14 cellular contexts compared by ENCODE assay signal in the genomic region with DNA sequence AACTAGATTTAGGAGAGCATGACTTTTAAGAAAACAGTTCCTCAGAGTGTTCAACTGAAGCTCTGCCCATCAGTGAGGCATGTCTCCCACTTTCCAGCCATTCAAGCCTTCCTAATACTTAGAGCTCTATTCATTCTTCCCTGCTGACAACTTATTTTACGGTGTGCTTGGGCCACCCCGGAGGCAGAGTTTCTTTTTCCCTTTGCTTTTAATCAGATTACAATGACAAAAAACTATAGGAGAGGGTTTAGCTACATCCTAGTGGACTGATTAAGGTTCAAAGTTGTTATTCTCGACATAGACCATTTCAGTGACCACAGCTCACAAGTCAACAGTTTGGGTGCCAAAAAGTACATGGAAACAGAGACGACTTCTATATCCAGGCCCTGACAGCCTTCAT.
DNase-seq lines count a peak whose midpoint lies in the region; ATAC-seq and TF ChIP-seq lines count a peak whose summit lies in the region.
"Had no signal": no experiment of that assay in that cellular context is flagged by ENCODE, and none has a peak within 500 bp of the region (broad histone marks: within the 10 kb centered on the region; RNA-seq: fewer than 3 reads in every experiment).

No MANE protein-coding gene starts in this region.

- no peak overlapping the region for H3K23ac ChIP-seq in IMR-90 (ENCODE audit: low read depth, low read length)

- POLR2A ChIA-PET in IMR-90 (lab: Charles Lee; ENCODE audit: unreplicated experiment) = no interaction called here

- H4K20me1 ChIP-seq in IMR-90 (ENCODE audit: insufficient read depth, low read length) = no peaks in the 10 kb centered on the region
- H4K20me1 ChIP-seq in neural progenitor cell (ENCODE audit: low read depth) = no peaks in the 10 kb centered on the region

- no peak overlapping the region for H2AK9ac ChIP-seq in IMR-90 (replicated peaks; ENCODE audit: low read depth, low read length, poor library complexity)

- H2BK15ac ChIP-seq in IMR-90 (ENCODE audit: low read depth, low read length) = peak overlapping the region; percentile 70; the same call in 1 of the 3 replicates

- TF ChIP-seq RAD21 in IMR-90 (IDR thresholded peaks at IDR 0.05; ENCODE audit: low read length) = no peak

- no CpG with 5 or more reads among the region's 4 CpGs for WGBS in IMR-90 (ENCODE audit: extremely low coverage in 2 of 2, insufficient read length in 1 of 2), 2 experiments
- WGBS in psoas muscle, 3 donors = 64 to 77% (median 66%) methylated on average over 4 of the region's 4 CpGs

- peaks cover 15% of the 10 kb centered on the region for H3K27me3 Mint-ChIP-seq in neural progenitor cell (ENCODE audit: insufficient read depth, low read depth)
- peaks cover 0 to 7% of the 10 kb centered on the region in 2 donors for H3K27me3 Mint-ChIP-seq in stimulated activated naive B cell treated with anti-CD40 and anti-IgM and Interleukin-4, amounts not matched to agents 10 μg/mL and 1 μg/mL and 100 μg/mL, for 72 hours

- no TSS peak for BruUV-seq in IMR-90 (replicated peaks; lab: Mats Ljungman, UMichigan)

- H3K4ac ChIP-seq in IMR-90 (ENCODE audit: low read depth, low read length) = no peak overlapping the region

- no peak overlapping the region; the same call in 1 of the 2 replicates for H4K91ac ChIP-seq in IMR-90 (ENCODE audit: insufficient read depth, low read depth, low read length)

- H3K36me3 ChIP-seq in IMR-90 (ENCODE audit: control insufficient read depth, insufficient read depth, low read length) (no peaks in the 10 kb centered on the region), neural progenitor cell (no peaks in the 10 kb centered on the region), psoas muscle (ENCODE audit: insufficient read depth in 1 of 2, low read depth in 1 of 2) (no peaks in the 10 kb centered on the region)

- H3K79me1 ChIP-seq in IMR-90 (ENCODE audit: low read depth in 1 of 2, low read length in 2 of 2) = no peaks in the 10 kb centered on the region

- peak overlapping the region; percentile 10; the same call in 1 of the 2 replicates for H2BK120ac ChIP-seq in IMR-90 (ENCODE audit: low read depth, low read length)

- H3K36me3 Mint-ChIP-seq in neural progenitor cell = peaks cover 4% of the 10 kb centered on the region
- H3K36me3 Mint-ChIP-seq in stimulated activated naive B cell treated with anti-CD40 and anti-IgM and Interleukin-4, amounts not matched to agents 10 μg/mL and 1 μg/mL and 100 μg/mL, for 72 hours = peaks cover 0 to 3% of the 10 kb centered on the region in 2 donors
- H3K36me3 Mint-ChIP-seq: CD14-positive monocyte; CD8-positive, alpha-beta T cell had no signal

- H3K27ac ChIP-seq in IMR-90 (ENCODE audit: insufficient read depth, low read length) = no peak overlapping the region
- H3K27ac ChIP-seq in neural progenitor cell = no peak overlapping the region
- no peak overlapping the region for H3K27ac ChIP-seq in foreskin keratinocyte
- no peak overlapping the region for H3K27ac ChIP-seq in psoas muscle
- H3K27ac ChIP-seq: A549 had no signal

- H3K9me3 ChIP-seq in IMR-90 (ENCODE audit: control insufficient read depth, insufficient read depth, low read length) = no peaks in the 10 kb centered on the region
- no peaks in the 10 kb centered on the region for H3K9me3 ChIP-seq in neural progenitor cell (ENCODE audit: low read depth)
- no peaks in the 10 kb centered on the region for H3K9me3 ChIP-seq in psoas muscle
- H3K9me3 ChIP-seq: A549 had no signal

- H3K9ac ChIP-seq in IMR-90 (ENCODE audit: low read depth, low read length) (no peak overlapping the region), neural progenitor cell (no peak overlapping the region)

- no peak overlapping the region for H2BK5ac ChIP-seq in IMR-90 (ENCODE audit: low read depth, low read length, poor library complexity, severe bottlenecking)

- H3K9me1 ChIP-seq in IMR-90 (ENCODE audit: insufficient read depth, low read length) = no peaks in the 10 kb centered on the region

- H3K18ac ChIP-seq in IMR-90 (ENCODE audit: low read depth, low read length) = peak overlapping the region; percentile 48; the same call in 1 of the 2 replicates

- ATAC-seq in IMR-90 (ENCODE audit: low read depth) (no peak), HG02852 (IDR thresholded peaks at IDR 0.05; ENCODE audit: unreplicated experiment) (no peak), foreskin keratinocyte (no peak), psoas muscle (no peak)
- ATAC-seq in stimulated activated naive B cell treated with anti-CD40 and anti-IgM and Interleukin-4, amounts not matched to agents 10 μg/mL and 1 μg/mL and 100 μg/mL, for 72 hours (replicated peaks) = no peak
- ATAC-seq: A549; CD8-positive, alpha-beta T cell; HCT116 had no signal

- H2AFZ ChIP-seq in IMR-90 (replicated peaks; ENCODE audit: low read length, poor library complexity) (no peak overlapping the region), neural progenitor cell (replicated peaks) (no peak overlapping the region)

- H3K79me2 ChIP-seq in neural progenitor cell (ENCODE audit: low read depth) = no peaks in the 10 kb centered on the region

- no peak overlapping the region for H3K4me3 ChIP-seq in IMR-90 (ENCODE audit: insufficient read depth, low read depth, low read length)
- H3K4me3 ChIP-seq in neural progenitor cell = no peak overlapping the region
- H3K4me3 ChIP-seq in psoas muscle = no peak overlapping the region
- H3K4me3 ChIP-seq: A549 had no signal

- TF ChIP-seq CTCF in IMR-90 (conservative IDR thresholded peaks at IDR 0.05; ENCODE audit: low read depth, low read length) = no peak
- TF ChIP-seq CTCF in neural progenitor cell (IDR thresholded peaks at IDR 0.05) = no peak
- TF ChIP-seq CTCF in GM13977 (IDR thresholded peaks at IDR 0.05; ENCODE audit: extremely low read depth, insufficient read depth, missing control alignments) = no peak
- TF ChIP-seq CTCF in foreskin keratinocyte (conservative IDR thresholded peaks at IDR 0.05) = no peak
- TF ChIP-seq CTCF in psoas muscle (IDR thresholded peaks at IDR 0.05) = no peak

- no peak overlapping the region for H4K5ac ChIP-seq in IMR-90 (ENCODE audit: low read depth, low read length)

- no peak overlapping the region for H4K8ac ChIP-seq in IMR-90 (ENCODE audit: low read depth in 2 of 2, low read length in 2 of 2)

- dilution Hi-C loops in IMR-90 (cut with HindIII; ENCODE audit: low sequenced_read_pairs, unreplicated experiment) = no loop called here

- no peak overlapping the region for H2AK5ac ChIP-seq in IMR-90 (ENCODE audit: low read depth, low read length)

- H3F3A ChIP-seq in neural progenitor cell (ENCODE audit: low read depth) = no peaks in the 10 kb centered on the region

- no peak overlapping the region for H3K4me3 Mint-ChIP-seq in neural progenitor cell
- H3K4me3 Mint-ChIP-seq in stimulated activated naive B cell treated with anti-CD40 and anti-IgM and Interleukin-4, amounts not matched to agents 10 μg/mL and 1 μg/mL and 100 μg/mL, for 72 hours = no peak overlapping the region
- H3K4me3 Mint-ChIP-seq: CD14-positive monocyte; CD8-positive, alpha-beta T cell had no signal

- H3K56ac ChIP-seq in IMR-90 (ENCODE audit: extremely low read depth, insufficient read depth, low read length) = no peak overlapping the region

- H3K4me1 Mint-ChIP-seq in neural progenitor cell = peaks cover 33% of the 10 kb centered on the region
- H3K4me1 Mint-ChIP-seq in stimulated activated naive B cell treated with anti-CD40 and anti-IgM and Interleukin-4, amounts not matched to agents 10 μg/mL and 1 μg/mL and 100 μg/mL, for 72 hours = peaks cover 12% of the 10 kb centered on the region in 2 donors

- CTCF ChIA-PET in IMR-90 (lab: Yijun Ruan, JAX) = interaction anchor here (0.5 to 0.8 kb wide), 2 partner anchors 40 to 45 kb away, joined by 3 read pairs; no protein-coding TSS in a partner anchor

- peak overlapping the region; percentile 1; the same call in 1 of the 2 replicates for H2BK20ac ChIP-seq in IMR-90 (ENCODE audit: low read depth, low read length)

- intact Hi-C loops in IMR-90 (cut with micrococcal nuclease) = no loop called here
- intact Hi-C loops in psoas muscle (cut with DNase I) = no loop called here

- no peaks in the 10 kb centered on the region for H3K27me3 ChIP-seq in IMR-90 (ENCODE audit: control insufficient read depth, insufficient read depth, low read length)
- H3K27me3 ChIP-seq in neural progenitor cell = peaks cover 20% of the 10 kb centered on the region
- H3K27me3 ChIP-seq in foreskin keratinocyte = no peaks in the 10 kb centered on the region
- H3K27me3 ChIP-seq in psoas muscle (ENCODE audit: insufficient read depth in 3 of 3, low read length in 2 of 3) = no peaks in the 10 kb centered on the region

- TF ChIP-seq POLR2A in IMR-90 (IDR thresholded peaks at IDR 0.05; ENCODE audit: low read depth, low read length) = no peak

- no peak overlapping the region for H3K14ac ChIP-seq in IMR-90 (replicated peaks; ENCODE audit: low read depth, low read length)

- peaks cover 14% of the 10 kb centered on the region for H3K9me3 Mint-ChIP-seq in neural progenitor cell
- peaks cover 0 to 3% of the 10 kb centered on the region in 2 donors for H3K9me3 Mint-ChIP-seq in stimulated activated naive B cell treated with anti-CD40 and anti-IgM and Interleukin-4, amounts not matched to agents 10 μg/mL and 1 μg/mL and 100 μg/mL, for 72 hours
- H3K9me3 Mint-ChIP-seq: CD8-positive, alpha-beta T cell had no signal

- H3K4me2 ChIP-seq in IMR-90 (ENCODE audit: low read depth, low read length) (no peak overlapping the region), neural progenitor cell (no peak overlapping the region)
- H3K4me2 ChIP-seq: A549 had no signal

- no peak for DNase-seq in IMR-90
- peak; percentile 19 for DNase-seq in neural progenitor cell (ENCODE audit: low spot score)
- DNase-seq in stimulated activated naive B cell treated with anti-CD40 and anti-IgM and Interleukin-4, amounts not matched to agents 10 μg/mL and 1 μg/mL and 100 μg/mL, for 72 hours = no peak
- DNase-seq in GM13977 (ENCODE audit: low spot score) = no peak
- no peak for DNase-seq in foreskin keratinocyte
- no peak for DNase-seq in psoas muscle
- DNase-seq: Caco-2; CD8-positive, alpha-beta T cell; DND-41; GF-D8 had no signal

- no peak overlapping the region for H3K27ac Mint-ChIP-seq in neural progenitor cell
- H3K27ac Mint-ChIP-seq in stimulated activated naive B cell treated with anti-CD40 and anti-IgM and Interleukin-4, amounts not matched to agents 10 μg/mL and 1 μg/mL and 100 μg/mL, for 72 hours = peak overlapping the region; percentile 44
- H3K27ac Mint-ChIP-seq: CD14-positive monocyte; CD8-positive, alpha-beta T cell had no signal

- in situ Hi-C loops in IMR-90 (cut with MboI; ENCODE audit: low sequenced_read_pairs) (no loop called here), GM13977 (cut with MboI; ENCODE audit: low pct_unique_long_range_greater_than_20kb, low sequenced_read_pairs, unreplicated experiment) (no loop called here)

- peaks cover 2% of the 10 kb centered on the region for H3K4me1 ChIP-seq in IMR-90 (ENCODE audit: control insufficient read depth, insufficient read depth, low read length)
- H3K4me1 ChIP-seq in neural progenitor cell = peaks cover 19% of the 10 kb centered on the region
- H3K4me1 ChIP-seq in foreskin keratinocyte = peaks cover 6% of the 10 kb centered on the region
- H3K4me1 ChIP-seq in psoas muscle = no peaks in the 10 kb centered on the region
- H3K4me1 ChIP-seq: A549, Caco-2 had no signal
